In genomic region chr20:36728986-36729385, GRCh38 we compare ENCODE assay signal across 9 cellular contexts. TPM values are rescaled to one million over a fixed set of nuclear protein-coding genes. Genes with fewer than 3 reads are reported as not detected.
A peak's percentile ranks its signal among the peaks of the same experiment; 100 is the strongest.
DNase-seq lines count a peak whose midpoint lies in the region; ATAC-seq and TF ChIP-seq lines count a peak whose summit lies in the region.
"Had no signal": no experiment of that assay in that cellular context is flagged by ENCODE, and none has a peak within 500 bp of the region (broad histone marks: within the 10 kb centered on the region; RNA-seq: fewer than 3 reads in every experiment).

No MANE protein-coding gene starts in this region.

- H3K27me3 ChIP-seq in esophagus squamous epithelium = no peaks in the 10 kb centered on the region

- intact Hi-C loops in esophagus squamous epithelium (cut with DNase I) = no loop called here

- H3K36me3 Mint-ChIP-seq in activated T-helper 17 cell treated with anti-CD3 and anti-CD28 coated beads, Interleukin-2, amount 50 U/mL, for 72 hours (ENCODE audit: low read depth) = no peaks in the 10 kb centered on the region
- H3K36me3 Mint-ChIP-seq in nephron progenitor cell (ENCODE audit: low read depth) = no peaks in the 10 kb centered on the region

- TF ChIP-seq POLR2A in esophagus squamous epithelium (IDR thresholded peaks at IDR 0.05) = no peak

- H3K4me1 Mint-ChIP-seq in activated T-helper 17 cell treated with anti-CD3 and anti-CD28 coated beads, Interleukin-2, amount 50 U/mL, for 72 hours = peaks cover 14% of the 10 kb centered on the region
- H3K4me1 Mint-ChIP-seq in nephron progenitor cell = peaks cover 15% of the 10 kb centered on the region

- no peaks in the 10 kb centered on the region for H3K9me3 ChIP-seq in esophagus squamous epithelium

- TF ChIP-seq CTCF in nephron progenitor cell (IDR thresholded peaks at IDR 0.05) (peak; percentile 7), esophagus squamous epithelium (IDR thresholded peaks at IDR 0.05) (peak in 1 of 6 experiments; percentile 19)

- no peaks in the 10 kb centered on the region for H3K27me3 Mint-ChIP-seq in activated T-helper 17 cell treated with anti-CD3 and anti-CD28 coated beads, Interleukin-2, amount 50 U/mL, for 72 hours
- H3K27me3 Mint-ChIP-seq in nephron progenitor cell (ENCODE audit: low read depth, poor library complexity) = no peaks in the 10 kb centered on the region
- H3K27me3 Mint-ChIP-seq: memory B cell had no signal

- peaks cover 4 to 25% (median 6%) of the 10 kb centered on the region in 3 donors for H3K4me1 ChIP-seq in esophagus squamous epithelium

- H3K36me3 ChIP-seq in esophagus squamous epithelium = no peaks in the 10 kb centered on the region

- peak; percentile 18 for DNase-seq in SIG-M5 treated with dmso at 0.1 percent for 504 hours (lab: John Stamatoyannopoulos, UW; ENCODE audit: unreplicated experiment)
- DNase-seq in SIG-M5 (lab: John Stamatoyannopoulos, UW) = no peak
- DNase-seq in Jurkat, Clone E6-1 (ENCODE audit: low read depth, low spot score) = peak; percentile 24
- DNase-seq in nephron progenitor cell = no peak
- no peak for DNase-seq in retina
- DNase-seq in esophagus squamous epithelium (lab: John Stamatoyannopoulos, UW) = no peak

- no peak overlapping the region for H3K4me3 ChIP-seq in Jurkat, Clone E6-1 (ENCODE audit: low read length)
- no peak overlapping the region for H3K4me3 ChIP-seq in esophagus squamous epithelium

- 57 to 65% methylated on average over 3 of the region's 3 CpGs for WGBS in esophagus squamous epithelium, 2 donors

- ATAC-seq in activated T-helper 17 cell treated with anti-CD3 and anti-CD28 coated beads, Interleukin-2, amount 50 U/mL, for 72 hours (replicated peaks) = peak; percentile 76
- ATAC-seq in GM21367 (IDR thresholded peaks at IDR 0.05; ENCODE audit: unreplicated experiment) = no peak

- H3K4me3 Mint-ChIP-seq in activated T-helper 17 cell treated with anti-CD3 and anti-CD28 coated beads, Interleukin-2, amount 50 U/mL, for 72 hours = no peak overlapping the region
- no peak overlapping the region for H3K4me3 Mint-ChIP-seq in nephron progenitor cell
- H3K4me3 Mint-ChIP-seq: memory B cell had no signal

- peak overlapping the region; percentile 48 for H3K27ac Mint-ChIP-seq in activated T-helper 17 cell treated with anti-CD3 and anti-CD28 coated beads, Interleukin-2, amount 50 U/mL, for 72 hours
- H3K27ac Mint-ChIP-seq in nephron progenitor cell = peak overlapping the region; percentile 49
- H3K27ac Mint-ChIP-seq: memory B cell had no signal

- no peak overlapping the region for H3K27ac ChIP-seq in esophagus squamous epithelium

- H3K9me3 Mint-ChIP-seq in activated T-helper 17 cell treated with anti-CD3 and anti-CD28 coated beads, Interleukin-2, amount 50 U/mL, for 72 hours = no peaks in the 10 kb centered on the region
- H3K9me3 Mint-ChIP-seq in nephron progenitor cell = no peaks in the 10 kb centered on the region
- H3K9me3 Mint-ChIP-seq: memory B cell had no signal

RNA-seq across cellular contexts. Expression of gene NDRG3, which starts 16.9 kb away (rescaled TPM):
- 30.5 TPM for polyA plus RNA-seq in Jurkat, Clone E6-1 (2012; ENCODE audit: insufficient read depth, insufficient read length)
- total RNA-seq in activated T-helper 17 cell treated with anti-CD3 and anti-CD28 coated beads, Interleukin-2, amount 50 U/mL, for 72 hours = 10 to 100 TPM; 30.5 to 30.7 TPM
- total RNA-seq in esophagus squamous epithelium = 10 to 100 TPM; 13.9 to 23.5 (median 18.1) TPM

RNA-seq across cellular contexts. Expression of gene DSN1, which starts 44.6 kb away (rescaled TPM):
- polyA plus RNA-seq in Jurkat, Clone E6-1 (2012; ENCODE audit: insufficient read depth, insufficient read length) = 39.9 TPM
- 10 to 100 TPM; 31.8 to 34.8 TPM for total RNA-seq in activated T-helper 17 cell treated with anti-CD3 and anti-CD28 coated beads, Interleukin-2, amount 50 U/mL, for 72 hours
- total RNA-seq in esophagus squamous epithelium = 10 to 100 TPM in 2 of 4 donors, 1 to 10 TPM in 2; 6.9 to 13.0 (median 9.7) TPM

Comparison
In these comparisons a context has a peak if more than half of its experiments do, and no peak if none do; other contexts are left out.
1. DNase-seq: peak in SIG-M5 treated with dmso at 0.1 percent for 504 hours (single experiment) and Jurkat, Clone E6-1 (single experiment); none in SIG-M5 (single experiment), nephron progenitor cell (single experiment), retina (single experiment) and esophagus squamous epithelium (single experiment).